Comparison of ENCODE assay signal across 1 cellular context in genomic region chr20:19861147-19861759, GRCh38.
TF ChIP-seq lines count a peak whose summit lies in the region.

No MANE protein-coding gene starts in this region.

TF ChIP-seq in GM12878, 131 proteins besides CTCF, POLR2A, EP300 and RAD21:
- TF ChIP-seq ZNF384 (IDR thresholded peaks at IDR 0.05; ENCODE audit: borderline replicate concordance, low read depth, low read length) (no peak), IKZF1 (conservative IDR thresholded peaks at IDR 0.05) (no peak), MXI1 (IDR thresholded peaks at IDR 0.05; ENCODE audit: low read depth, low read length) (no peak), ZBTB33 (IDR thresholded peaks at IDR 0.05) (no peak), MTA2 (IDR thresholded peaks at IDR 0.05; ENCODE audit: low read depth) (0 out of 2 replicates have a peak, but pooled peaks have one; percentile 4), MYB (IDR thresholded peaks at IDR 0.05; ENCODE audit: borderline replicate concordance, low read depth, low read length) (no peak), RELA (IDR thresholded peaks at IDR 0.05; ENCODE audit: borderline replicate concordance, partially characterized antibody) (no peak)
- TF ChIP-seq, protein P1, sequence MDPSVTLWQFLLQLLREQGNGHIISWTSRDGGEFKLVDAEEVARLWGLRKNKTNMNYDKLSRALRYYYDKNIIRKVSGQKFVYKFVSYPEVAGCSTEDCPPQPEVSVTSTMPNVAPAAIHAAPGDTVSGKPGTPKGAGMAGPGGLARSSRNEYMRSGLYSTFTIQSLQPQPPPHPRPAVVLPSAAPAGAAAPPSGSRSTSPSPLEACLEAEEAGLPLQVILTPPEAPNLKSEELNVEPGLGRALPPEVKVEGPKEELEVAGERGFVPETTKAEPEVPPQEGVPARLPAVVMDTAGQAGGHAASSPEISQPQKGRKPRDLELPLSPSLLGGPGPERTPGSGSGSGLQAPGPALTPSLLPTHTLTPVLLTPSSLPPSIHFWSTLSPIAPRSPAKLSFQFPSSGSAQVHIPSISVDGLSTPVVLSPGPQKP (IDR thresholded peaks at IDR 0.05; ENCODE audit: low read depth, low read length), result no peak
